ENCODE assay signal across 16 cellular contexts in genomic region chr3:150543128-150543527, GRCh38. TPM values are rescaled to one million over a fixed set of nuclear protein-coding genes. Genes with fewer than 3 reads are reported as not detected.
DNase-seq lines count a peak whose midpoint lies in the region; ATAC-seq and TF ChIP-seq lines count a peak whose summit lies in the region.
"Had no signal": no experiment of that assay in that cellular context is flagged by ENCODE, and none has a peak within 500 bp of the region (broad histone marks: within the 10 kb centered on the region; RNA-seq: fewer than 3 reads in every experiment).

No MANE protein-coding gene starts in this region.

- no peak for DNase-seq in stimulated activated naive CD8-positive, alpha-beta T cell treated with anti-CD3 and anti-CD28 coated beads, Interleukin-15, Interleukin-2, amounts not matched to agents 100 U/mL and 50 U/mL, for 24 hours
- DNase-seq in naive thymus-derived CD4-positive, alpha-beta T cell, result no peak
- no peak for DNase-seq in cortex of kidney (lab: John Stamatoyannopoulos, UW)
- DNase-seq in omental fat pad (ENCODE audit: low spot score), result no peak
- no peak for DNase-seq in prostate gland (ENCODE audit: low spot score)
- DNase-seq: activated CD4-positive, alpha-beta T cell treated with anti-CD3 and anti-CD28 coated beads, Interleukin-2, amount 10 ng/mL, durations not matched to agents 7 days and 5 days; gastrocnemius medialis; kidney; mesendoderm; NCI-H146; NCI-H2171; NCI-H526; stimulated activated CD4-positive, alpha-beta T cell treated with anti-CD3 and anti-CD28 coated beads, Interleukin-4, amount 100 ng/mL, for 4 hours had no signal

- no peak for TF ChIP-seq POLR2A in prostate gland (IDR thresholded peaks at IDR 0.05)

- peak overlapping the region; percentile 100 for H3K4me3 Mint-ChIP-seq in stimulated activated naive CD8-positive, alpha-beta T cell treated with anti-CD3 and anti-CD28 coated beads, Interleukin-15, Interleukin-2, amounts not matched to agents 100 ng/mL and 50 ng/mL, for 24 hours
- peak overlapping the region; percentile 100 for H3K4me3 Mint-ChIP-seq in activated T-helper 17 cell treated with anti-CD3 and anti-CD28 coated beads, Interleukin-2, amount 50 U/mL, for 72 hours
- peak overlapping the region in 1 of 10 donors; percentile 1 for H3K4me3 Mint-ChIP-seq in naive thymus-derived CD4-positive, alpha-beta T cell
- H3K4me3 Mint-ChIP-seq: activated CD4-positive, alpha-beta T cell treated with anti-CD3 and anti-CD28 coated beads, Interleukin-2, amount 10 ng/mL, durations not matched to agents 7 days and 5 days had no signal

- no peak for ATAC-seq in stimulated activated naive CD8-positive, alpha-beta T cell treated with anti-CD3 and anti-CD28 coated beads, Interleukin-15, Interleukin-2, amounts not matched to agents 100 U/mL and 50 U/mL, for 24 hours
- no peak for ATAC-seq in activated T-helper 17 cell treated with anti-CD3 and anti-CD28 coated beads, Interleukin-2, amount 50 U/mL, for 72 hours (replicated peaks)
- no peak for ATAC-seq in naive thymus-derived CD4-positive, alpha-beta T cell
- ATAC-seq in omental fat pad (ENCODE audit: low FRiP score), result no peak
- ATAC-seq: gastrocnemius medialis had no signal

- H3K9me3 ChIP-seq in naive thymus-derived CD4-positive, alpha-beta T cell (ENCODE audit: control insufficient read depth in 2 of 3, low read length in 3 of 3), result no peaks in the 10 kb centered on the region
- H3K9me3 ChIP-seq in prostate gland, result no peaks in the 10 kb centered on the region
- H3K9me3 ChIP-seq: gastrocnemius medialis had no signal

- CTCF ChIA-PET in naive thymus-derived CD4-positive, alpha-beta T cell (lab: Charles Lee), result interaction anchor here (1.5 kb wide), 1 partner anchor 48 kb away, joined by 3 read pairs; no protein-coding TSS in a partner anchor

- H3K36me3 Mint-ChIP-seq in stimulated activated naive CD8-positive, alpha-beta T cell treated with anti-CD3 and anti-CD28 coated beads, Interleukin-15, Interleukin-2, amounts not matched to agents 100 ng/mL and 50 ng/mL, for 24 hours (ENCODE audit: low read depth), result peaks cover 56% of the 10 kb centered on the region
- H3K36me3 Mint-ChIP-seq in activated T-helper 17 cell treated with anti-CD3 and anti-CD28 coated beads, Interleukin-2, amount 50 U/mL, for 72 hours (ENCODE audit: low read depth), result peaks cover 76% of the 10 kb centered on the region
- peaks cover 0 to 29% (median 6%) of the 10 kb centered on the region in 5 donors for H3K36me3 Mint-ChIP-seq in naive thymus-derived CD4-positive, alpha-beta T cell

- TF ChIP-seq CTCF in omental fat pad (IDR thresholded peaks at IDR 0.05) (no peak), prostate gland (IDR thresholded peaks at IDR 0.05) (no peak)

- no peaks in the 10 kb centered on the region for H3K9me3 Mint-ChIP-seq in stimulated activated naive CD8-positive, alpha-beta T cell treated with anti-CD3 and anti-CD28 coated beads, Interleukin-15, Interleukin-2, amounts not matched to agents 100 ng/mL and 50 ng/mL, for 24 hours
- no peaks in the 10 kb centered on the region for H3K9me3 Mint-ChIP-seq in activated T-helper 17 cell treated with anti-CD3 and anti-CD28 coated beads, Interleukin-2, amount 50 U/mL, for 72 hours
- no peaks in the 10 kb centered on the region for H3K9me3 Mint-ChIP-seq in naive thymus-derived CD4-positive, alpha-beta T cell
- H3K9me3 Mint-ChIP-seq: activated CD4-positive, alpha-beta T cell treated with anti-CD3 and anti-CD28 coated beads, Interleukin-2, amount 10 ng/mL, durations not matched to agents 7 days and 5 days; nephron had no signal

- POLR2A ChIA-PET in naive thymus-derived CD4-positive, alpha-beta T cell (lab: Charles Lee), result interaction anchor here (1.0 to 5.7 kb wide), 4 partner anchors 59 to 220 kb away, joined by 3 to 69 read pairs (median 14); partner anchors contain the start of genes SELENOT, SIAH2 and TSC22D2

- H3K27me3 ChIP-seq in naive thymus-derived CD4-positive, alpha-beta T cell (ENCODE audit: control insufficient read depth in 2 of 2, insufficient read depth in 2 of 2, low read length in 2 of 2), result no peaks in the 10 kb centered on the region
- H3K27me3 ChIP-seq in prostate gland (replicated peaks; ENCODE audit: insufficient read depth), result no peaks in the 10 kb centered on the region
- H3K27me3 ChIP-seq: gastrocnemius medialis had no signal

- peak overlapping the region; percentile 79 for H3K27ac Mint-ChIP-seq in stimulated activated naive CD8-positive, alpha-beta T cell treated with anti-CD3 and anti-CD28 coated beads, Interleukin-15, Interleukin-2, amounts not matched to agents 100 ng/mL and 50 ng/mL, for 24 hours
- H3K27ac Mint-ChIP-seq in activated T-helper 17 cell treated with anti-CD3 and anti-CD28 coated beads, Interleukin-2, amount 50 U/mL, for 72 hours, result peak overlapping the region; percentile 98
- H3K27ac Mint-ChIP-seq in naive thymus-derived CD4-positive, alpha-beta T cell, result peak overlapping the region in 7 of 9 donors; percentile 23 to 98 (median 80)
- H3K27ac Mint-ChIP-seq: activated CD4-positive, alpha-beta T cell treated with anti-CD3 and anti-CD28 coated beads, Interleukin-2, amount 10 ng/mL, durations not matched to agents 7 days and 5 days; nephron had no signal

- WGBS in prostate gland, result 65% methylated on average over 3 of the region's 3 CpGs

- peaks cover 47% of the 10 kb centered on the region for H3K4me1 Mint-ChIP-seq in stimulated activated naive CD8-positive, alpha-beta T cell treated with anti-CD3 and anti-CD28 coated beads, Interleukin-15, Interleukin-2, amounts not matched to agents 100 ng/mL and 50 ng/mL, for 24 hours (ENCODE audit: low read depth)
- peaks cover 29% of the 10 kb centered on the region for H3K4me1 Mint-ChIP-seq in activated T-helper 17 cell treated with anti-CD3 and anti-CD28 coated beads, Interleukin-2, amount 50 U/mL, for 72 hours
- H3K4me1 Mint-ChIP-seq in naive thymus-derived CD4-positive, alpha-beta T cell, result peaks cover 23 to 73% (median 65%) of the 10 kb centered on the region in 7 donors

- peaks cover 15 to 18% of the 10 kb centered on the region in 2 donors for H3K4me1 ChIP-seq in naive thymus-derived CD4-positive, alpha-beta T cell (ENCODE audit: control insufficient read depth in 2 of 2, insufficient read depth in 2 of 2, low read length in 2 of 2)
- peaks cover 15% of the 10 kb centered on the region for H3K4me1 ChIP-seq in prostate gland (replicated peaks)

- intact Hi-C loops in naive thymus-derived CD4-positive, alpha-beta T cell (cut with micrococcal nuclease), result no loop called here
- intact Hi-C loops in prostate gland (cut with DNase I), result no loop called here

- no peaks in the 10 kb centered on the region for H3K27me3 Mint-ChIP-seq in stimulated activated naive CD8-positive, alpha-beta T cell treated with anti-CD3 and anti-CD28 coated beads, Interleukin-15, Interleukin-2, amounts not matched to agents 100 ng/mL and 50 ng/mL, for 24 hours
- no peaks in the 10 kb centered on the region for H3K27me3 Mint-ChIP-seq in activated T-helper 17 cell treated with anti-CD3 and anti-CD28 coated beads, Interleukin-2, amount 50 U/mL, for 72 hours
- H3K27me3 Mint-ChIP-seq in naive thymus-derived CD4-positive, alpha-beta T cell, result no peaks in the 10 kb centered on the region
- H3K27me3 Mint-ChIP-seq: activated CD4-positive, alpha-beta T cell treated with anti-CD3 and anti-CD28 coated beads, Interleukin-2, amount 10 ng/mL, durations not matched to agents 7 days and 5 days had no signal

- H3K4me3 ChIP-seq in naive thymus-derived CD4-positive, alpha-beta T cell (ENCODE audit: low read length), result no peak overlapping the region
- H3K4me3 ChIP-seq in prostate gland, result no peak overlapping the region
- H3K4me3 ChIP-seq: gastrocnemius medialis had no signal

- H3K27ac ChIP-seq in naive thymus-derived CD4-positive, alpha-beta T cell (ENCODE audit: low read depth, low read length), result peak overlapping the region; percentile 96
- H3K27ac ChIP-seq in prostate gland, result no peak overlapping the region

- H3K36me3 ChIP-seq in naive thymus-derived CD4-positive, alpha-beta T cell (ENCODE audit: control insufficient read depth in 2 of 3, insufficient read depth in 3 of 3, low read length in 3 of 3), result peaks cover 0 to 10% (median 0%) of the 10 kb centered on the region in 3 experiments
- H3K36me3 ChIP-seq in prostate gland, result no peaks in the 10 kb centered on the region

RNA-seq across cellular contexts. Expression of gene SERP1, which starts 3.2 kb away (rescaled TPM):
- 100 to 1,000 TPM in 1 of 2 donors, 10 to 100 TPM in 1; 71.4 to 107 TPM for total RNA-seq in activated T-helper 17 cell treated with anti-CD3 and anti-CD28 coated beads, Interleukin-2, amount 50 U/mL, for 72 hours
- total RNA-seq in naive thymus-derived CD4-positive, alpha-beta T cell, result 100 to 1,000 TPM in 4 of 5 experiments, 10 to 100 TPM in 1; 89.4 to 120 (median 115) TPM
- 100 to 1,000 TPM; 115 to 140 TPM for polyA plus RNA-seq in naive thymus-derived CD4-positive, alpha-beta T cell
- total RNA-seq in omental fat pad (100 to 1,000 TPM; 221 to 403 (median 303) TPM), prostate gland (100 to 1,000 TPM; 304 to 473 TPM)

RNA-seq across cellular contexts. Expression of gene EIF2A, which starts 3.5 kb away (rescaled TPM):
- total RNA-seq in activated T-helper 17 cell treated with anti-CD3 and anti-CD28 coated beads, Interleukin-2, amount 50 U/mL, for 72 hours, result 100 to 1,000 TPM; 126 to 139 TPM
- 100 to 1,000 TPM in 4 of 5 experiments, 10 to 100 TPM in 1; 94.7 to 135 (median 105) TPM for total RNA-seq in naive thymus-derived CD4-positive, alpha-beta T cell
- 10 to 100 TPM; 54.1 to 58.4 TPM for polyA plus RNA-seq in naive thymus-derived CD4-positive, alpha-beta T cell
- 100 to 1,000 TPM; 134 to 164 (median 155) TPM for total RNA-seq in omental fat pad
- 100 to 1,000 TPM in 1 of 2 donors, 10 to 100 TPM in 1; 71.9 to 141 TPM for total RNA-seq in prostate gland

RNA-seq across cellular contexts. Expression of gene SELENOT, which starts 60.0 kb away (rescaled TPM):
- 100 to 1,000 TPM; 111 to 144 TPM for total RNA-seq in activated T-helper 17 cell treated with anti-CD3 and anti-CD28 coated beads, Interleukin-2, amount 50 U/mL, for 72 hours
- 100 to 1,000 TPM in 1 of 5 experiments, 10 to 100 TPM in 4; 51.3 to 104 (median 78.1) TPM for total RNA-seq in naive thymus-derived CD4-positive, alpha-beta T cell
- 100 to 1,000 TPM; 174 to 179 TPM for polyA plus RNA-seq in naive thymus-derived CD4-positive, alpha-beta T cell
- 100 to 1,000 TPM; 107 to 164 (median 142) TPM for total RNA-seq in omental fat pad
- 100 to 1,000 TPM; 123 to 126 TPM for total RNA-seq in prostate gland
